8 cellular contexts compared by ENCODE assay signal in genomic region chr18:21682276-21683051, GRCh38. TPM values are rescaled to one million over a fixed set of nuclear protein-coding genes. Genes with fewer than 3 reads are reported as not detected.
DNase-seq lines count a peak whose midpoint lies in the region; ATAC-seq, FAIRE-seq and TF ChIP-seq lines count a peak whose summit lies in the region.

No MANE protein-coding gene starts in this region.

- no peaks in the 10 kb centered on the region for H3K9me2 ChIP-seq in GM23338 (ENCODE audit: insufficient read depth)

- no peak for TF ChIP-seq CTCF in GM23338 (conservative IDR thresholded peaks at IDR 0.05; ENCODE audit: low read depth in 2 of 2)
- TF ChIP-seq CTCF in Peyer's patch (IDR thresholded peaks at IDR 0.05): no peak

- peak overlapping the region; percentile 26; the same call in 1 of the 2 replicates for H3K27ac ChIP-seq in GM23338 (ENCODE audit: low read depth)
- peak overlapping the region; percentile 55 to 92 (median 74) for H3K27ac ChIP-seq in Peyer's patch
- no peak overlapping the region for H3K27ac ChIP-seq in muscle layer of colon (ENCODE audit: low read depth, low read length)

- peak; percentile 89 for ATAC-seq in GM23338
- ATAC-seq in effector memory CD8-positive, alpha-beta T cell (replicated peaks): peak; percentile 82
- ATAC-seq in HG03139 (IDR thresholded peaks at IDR 0.05; ENCODE audit: unreplicated experiment): no peak

- H3K27ac Mint-ChIP-seq in GM23338: no peak overlapping the region; the same call in 1 of the 2 replicates
- no peak overlapping the region for H3K27ac Mint-ChIP-seq in effector memory CD8-positive, alpha-beta T cell

- H3K36me3 ChIP-seq in GM23338 (ENCODE audit: insufficient read depth): no peaks in the 10 kb centered on the region
- no peaks in the 10 kb centered on the region for H3K36me3 ChIP-seq in Peyer's patch
- H3K36me3 ChIP-seq in muscle layer of colon (ENCODE audit: insufficient read depth, low read length): no peaks in the 10 kb centered on the region

- no peaks in the 10 kb centered on the region for H4K20me1 ChIP-seq in GM23338 (replicated peaks; ENCODE audit: insufficient read depth)

- no peak overlapping the region for H3K4me3 Mint-ChIP-seq in GM23338
- H3K4me3 Mint-ChIP-seq in effector memory CD8-positive, alpha-beta T cell: no peak overlapping the region

- H3K4me1 Mint-ChIP-seq in GM23338: peaks cover 5% of the 10 kb centered on the region; the same call in 2 of the 3 replicates
- peaks cover 2 to 12% of the 10 kb centered on the region in 2 donors for H3K4me1 Mint-ChIP-seq in effector memory CD8-positive, alpha-beta T cell (ENCODE audit: low read depth in 2 of 2)

- H2AFZ ChIP-seq in GM23338: no peak overlapping the region

- H3K36me3 Mint-ChIP-seq in GM23338 (ENCODE audit: low read depth): 0 out of 3 replicates have a peak, but pooled peaks cover 2% of the 10 kb centered on the region
- H3K36me3 Mint-ChIP-seq in effector memory CD8-positive, alpha-beta T cell (ENCODE audit: insufficient read depth): peaks cover 4% of the 10 kb centered on the region

- DNase-seq in ELR (ENCODE audit: low read depth) (peak; percentile 56), GM23338 (ENCODE audit: low spot score) (peak; percentile 24), Peyer's patch (peak in 1 of 3 donors; percentile 51), NCI-H2107 treated with DMSO at 0.1 percent for 48 hours (lab: John Stamatoyannopoulos, UW; ENCODE audit: unreplicated experiment) (no peak), RCC 7860 (ENCODE audit: low spot score) (no peak)
- peak; percentile 3 to 33 (median 9) for DNase-seq in effector memory CD8-positive, alpha-beta T cell

- H3K4me3 ChIP-seq in GM23338: no peak overlapping the region
- peak overlapping the region; percentile 17 to 56 (median 33) for H3K4me3 ChIP-seq in Peyer's patch
- peak overlapping the region; percentile 23 to 51 for H3K4me3 ChIP-seq in muscle layer of colon (ENCODE audit: low read depth in 1 of 2, low read length in 2 of 2)

- no peak overlapping the region; the same call in 1 of the 2 replicates for H3K4me2 ChIP-seq in GM23338

- no peak for TF ChIP-seq POLR2A in Peyer's patch (IDR thresholded peaks at IDR 0.05)

- H3K27me3 Mint-ChIP-seq in GM23338 (ENCODE audit: insufficient read depth, low read depth, poor library complexity): peaks cover 2% of the 10 kb centered on the region
- H3K27me3 Mint-ChIP-seq in effector memory CD8-positive, alpha-beta T cell: no peaks in the 10 kb centered on the region

- no peak for FAIRE-seq in RCC 7860 (lab: Jason Lieb, UNC)

- H3K9ac ChIP-seq in muscle layer of colon (ENCODE audit: low read length): no peak overlapping the region

- H3F3A ChIP-seq in GM23338 (replicated peaks; ENCODE audit: low read depth): no peaks in the 10 kb centered on the region

- H3K9me3 ChIP-seq in Peyer's patch: no peaks in the 10 kb centered on the region
- no peaks in the 10 kb centered on the region for H3K9me3 ChIP-seq in muscle layer of colon (ENCODE audit: low read length)

- H3K9me3 Mint-ChIP-seq in GM23338: no peaks in the 10 kb centered on the region
- no peaks in the 10 kb centered on the region for H3K9me3 Mint-ChIP-seq in effector memory CD8-positive, alpha-beta T cell

- H3K79me2 ChIP-seq in GM23338 (replicated peaks; ENCODE audit: insufficient read depth): no peaks in the 10 kb centered on the region

- H3K4me1 ChIP-seq in GM23338 (ENCODE audit: insufficient read depth) (peaks cover 10% of the 10 kb centered on the region), Peyer's patch (peaks cover 0 to 30% (median 7%) of the 10 kb centered on the region in 4 donors), muscle layer of colon (ENCODE audit: insufficient read depth, low read length) (no peaks in the 10 kb centered on the region)

- no peaks in the 10 kb centered on the region for H3K27me3 ChIP-seq in GM23338 (ENCODE audit: insufficient read depth)
- H3K27me3 ChIP-seq in Peyer's patch: no peaks in the 10 kb centered on the region
- no peaks in the 10 kb centered on the region for H3K27me3 ChIP-seq in muscle layer of colon (ENCODE audit: control insufficient read depth in 1 of 2, insufficient read depth in 2 of 2, low read length in 2 of 2)

TF ChIP-seq in GM23338, 12 proteins besides CTCF, POLR2A, EP300 and RAD21 (continues in another document):
- TF ChIP-seq ZNF114 (CRISPR knock-in tag; IDR thresholded peaks at IDR 0.05) (no peak), NANOG (IDR thresholded peaks at IDR 0.05; ENCODE audit: borderline replicate concordance) (no peak), CREB1 (CRISPR knock-in tag; IDR thresholded peaks at IDR 0.05; ENCODE audit: low read depth) (no peak), ZNF462 (CRISPR knock-in tag; IDR thresholded peaks at IDR 0.05) (no peak), ZNF331 (CRISPR knock-in tag; IDR thresholded peaks at IDR 0.05; ENCODE audit: low read depth) (no peak), ETS1 (IDR thresholded peaks at IDR 0.05) (no peak), EZH2phosphoT487 (IDR thresholded peaks at IDR 0.05; ENCODE audit: unreplicated experiment) (no peak), JUNB (IDR thresholded peaks at IDR 0.05; ENCODE audit: unreplicated experiment) (no peak), EZH2 (IDR thresholded peaks at IDR 0.05; ENCODE audit: low read depth, unreplicated experiment) (no peak), POLR2AphosphoS5 (IDR thresholded peaks at IDR 0.05; ENCODE audit: low read depth) (no peak)

RNA-seq across cellular contexts. Expression of gene ABHD3, which starts 22.1 kb away (rescaled TPM):
- total RNA-seq in GM23338 (2014; rRNA removed; shearing (Covaris generic)): 12.7 and 16.2 TPM in 2 replicates
- 18.7 and 19.9 TPM in 2 replicates for polyA plus RNA-seq in GM23338 (2016; fragmentation: Nextera tagmentation; extraction: Ambion mirVana)
- total RNA-seq in Peyer's patch: 100 to 1,000 TPM in 1 of 4 donors, 10 to 100 TPM in 3; 23.1 to 133 (median 47.2) TPM

RNA-seq across cellular contexts. Expression of gene MIB1, which starts 58.1 kb away (rescaled TPM):
- 56.7 and 59.0 TPM in 2 replicates for total RNA-seq in GM23338 (2014; rRNA removed; shearing (Covaris generic))
- polyA plus RNA-seq in GM23338 (2016; fragmentation: Nextera tagmentation; extraction: Ambion mirVana): 10.8 and 11.2 TPM in 2 replicates
- 10 to 100 TPM; 13.8 to 47.0 (median 18.3) TPM for total RNA-seq in Peyer's patch

Comparison
In these comparisons a context has a peak if more than half of its experiments do, and no peak if none do; other contexts are left out.
1. DNase-seq: peak in ELR (single experiment), GM23338 (single experiment) and effector memory CD8-positive, alpha-beta T cell (3 of 3); none in NCI-H2107 treated with DMSO at 0.1 percent for 48 hours (single experiment) and RCC 7860 (single experiment).